Comparison of ENCODE assay signal across 16 cellular contexts in the genomic region with DNA sequence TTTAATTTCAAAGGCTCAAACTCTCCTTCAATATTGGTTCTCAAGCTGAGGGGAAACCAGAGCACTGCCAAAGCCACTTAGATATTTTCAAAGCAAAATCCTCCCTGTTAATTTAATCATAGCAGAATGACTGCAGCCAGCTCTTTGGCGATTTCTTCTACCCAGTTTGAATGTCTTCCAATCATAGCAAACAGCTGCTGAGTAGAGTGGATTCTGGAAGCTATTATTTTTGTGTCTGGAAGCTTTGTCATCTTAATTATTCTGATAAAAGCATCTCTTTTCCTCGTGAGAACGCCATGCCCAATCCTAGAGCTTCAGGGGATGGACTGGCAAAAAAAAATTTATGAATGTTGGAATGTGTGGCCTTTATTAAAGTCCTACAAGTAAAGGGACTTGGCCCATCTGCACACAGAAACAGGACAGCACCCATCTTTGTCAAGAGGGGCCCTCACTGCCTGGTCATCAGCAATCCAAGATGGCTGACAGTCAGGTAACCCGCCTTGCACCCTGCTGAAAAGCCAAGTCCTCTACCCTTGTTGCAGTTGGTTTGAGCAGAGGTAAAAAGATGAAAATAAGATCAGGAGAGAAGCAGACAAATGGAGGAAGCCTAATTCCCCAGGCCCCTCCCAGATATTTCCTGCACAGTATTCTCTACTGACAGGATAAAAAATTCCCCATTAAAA.
DNase-seq lines count a peak whose midpoint lies in the region; ATAC-seq and TF ChIP-seq lines count a peak whose summit lies in the region.
"Had no signal": no experiment of that assay in that cellular context is flagged by ENCODE, and none has a peak within 500 bp of the region (broad histone marks: within the 10 kb centered on the region; RNA-seq: fewer than 3 reads in every experiment).

No MANE protein-coding gene starts in this region.

- intact Hi-C loops in sciatic nerve (cut with DNase I) = no loop called here

- TF ChIP-seq EP300 in SK-N-SH (IDR thresholded peaks at IDR 0.05; ENCODE audit: borderline replicate concordance in 1 of 2, low read depth in 1 of 2, low read length in 1 of 2) = no peak
- no peak for TF ChIP-seq EP300 in gastroesophageal sphincter (IDR thresholded peaks at IDR 0.05)

- 44% methylated on average over 4 of the region's 4 CpGs for WGBS in SK-N-SH (ENCODE audit: low lambda C conversion rate)
- 23 to 35% methylated on average over 4 of the region's 4 CpGs for WGBS in gastroesophageal sphincter (ENCODE audit: low coverage in 1 of 2), 2 donors
- no CpG with 5 or more reads among the region's 4 CpGs for WGBS in neuronal stem cell (ENCODE audit: extremely low coverage in 2 of 2, insufficient read length in 2 of 2, insufficient replicate concordance in 1 of 2), 2 donors

- no peaks in the 10 kb centered on the region for H3K27me3 Mint-ChIP-seq in progenitor cell of endocrine pancreas
- H3K27me3 Mint-ChIP-seq: activated B cell treated with CpG ODN at 0.5 μM for 24 hours had no signal

- H3K79me2 ChIP-seq in SK-N-SH (ENCODE audit: insufficient read depth) = no peaks in the 10 kb centered on the region

- DNase-seq in EL (peak; percentile 46), SK-N-SH (no peak), sciatic nerve (ENCODE audit: low spot score) (no peak), progenitor cell of endocrine pancreas (ENCODE audit: low spot score, unreplicated experiment) (no peak), neuronal stem cell (ENCODE audit: low spot score) (no peak), middle frontal gyrus (ENCODE audit: extremely low spot score, low spot score) (no peak), hippocampal formation (lab: John Stamatoyannopoulos, UW) (no peak)
- DNase-seq: activated B cell treated with CpG ODN at 0.5 μM for 24 hours; activated T-cell treated with anti-CD3 and anti-CD28 coated beads, Interleukin-2, amount 50 U/mL, for 1 hour; esophagus squamous epithelium; nucleus accumbens had no signal

- no peak overlapping the region for H4K91ac ChIP-seq in neuronal stem cell (ENCODE audit: low read depth, low read length, poor library complexity)

- H3K4me3 Mint-ChIP-seq in progenitor cell of endocrine pancreas (ENCODE audit: low read depth) = no peak overlapping the region
- H3K4me3 Mint-ChIP-seq: activated B cell treated with CpG ODN at 0.5 μM for 24 hours, CD14-positive monocyte had no signal

- H3K9me2 ChIP-seq in SK-N-SH = no peaks in the 10 kb centered on the region

- H4K20me1 ChIP-seq in SK-N-SH (ENCODE audit: insufficient read depth) = no peaks in the 10 kb centered on the region

- H3K4me1 Mint-ChIP-seq in progenitor cell of endocrine pancreas (ENCODE audit: low read depth) = no peaks in the 10 kb centered on the region

- peak overlapping the region; percentile 25 for H3K9ac ChIP-seq in SK-N-SH
- no peak overlapping the region for H3K9ac ChIP-seq in neuronal stem cell (ENCODE audit: low read depth, low read length, poor library complexity)

- H3K4me3 ChIP-seq in SK-N-SH (ENCODE audit: low read depth in 2 of 2, low read length in 1 of 2) = peak overlapping the region in 1 of 2 experiments; percentile 6; a peak in 1 of 4 replicates
- H3K4me3 ChIP-seq in gastroesophageal sphincter = no peak overlapping the region
- no peak overlapping the region for H3K4me3 ChIP-seq in neuronal stem cell (ENCODE audit: low read length in 2 of 2)
- H3K4me3 ChIP-seq: cardiac muscle cell, esophagus squamous epithelium, K562, tibial artery had no signal

- H3K9me3 ChIP-seq in SK-N-SH (0 out of 2 replicates have a peak, but pooled peaks cover 6% of the 10 kb centered on the region), gastroesophageal sphincter (no peaks in the 10 kb centered on the region), neuronal stem cell (replicated peaks in 1 of 2; ENCODE audit: control insufficient read depth in 2 of 2, insufficient read depth in 1 of 2, low read depth in 1 of 2, low read length in 2 of 2) (peaks cover 0 to 3% of the 10 kb centered on the region in 2 donors)
- H3K9me3 ChIP-seq: esophagus squamous epithelium, tibial artery had no signal

- ATAC-seq in gastroesophageal sphincter (no peak), sciatic nerve (peak; percentile 31)
- ATAC-seq: K562 had no signal

- peak overlapping the region; percentile 88 to 89 for H3K27ac ChIP-seq in SK-N-SH (ENCODE audit: low read depth in 2 of 2, low read length in 1 of 2)
- peak overlapping the region in 3 of 4 donors; percentile 55 to 73 (median 56) for H3K27ac ChIP-seq in gastroesophageal sphincter
- no peak overlapping the region for H3K27ac ChIP-seq in neuronal stem cell (replicated peaks; ENCODE audit: low read length)
- H3K27ac ChIP-seq: cardiac muscle cell, tibial artery had no signal

- H3K79me1 ChIP-seq in neuronal stem cell (ENCODE audit: low read depth, low read length) = no peaks in the 10 kb centered on the region

- no peak overlapping the region for H3K14ac ChIP-seq in neuronal stem cell (ENCODE audit: low read length)

- H2AFZ ChIP-seq in SK-N-SH (ENCODE audit: low read depth) = no peak overlapping the region
- no peak overlapping the region for H2AFZ ChIP-seq in neuronal stem cell (ENCODE audit: low read length)

- TF ChIP-seq CTCF in SK-N-SH (IDR thresholded peaks at IDR 0.05) (no peak), gastroesophageal sphincter (IDR thresholded peaks at IDR 0.05) (no peak), progenitor cell of endocrine pancreas (IDR thresholded peaks at IDR 0.05; ENCODE audit: unreplicated experiment) (no peak)

- no peak overlapping the region for H3K4ac ChIP-seq in neuronal stem cell (ENCODE audit: low read length)

- peaks cover 3% of the 10 kb centered on the region for H3K9me3 Mint-ChIP-seq in progenitor cell of endocrine pancreas (ENCODE audit: low read depth)

- no peak overlapping the region for H2BK5ac ChIP-seq in neuronal stem cell (ENCODE audit: low read length)

- H3K36me3 ChIP-seq in SK-N-SH (replicated peaks in 1 of 2; ENCODE audit: control insufficient read depth in 1 of 2, insufficient read depth in 2 of 2, low read length in 1 of 2) (no peaks in the 10 kb centered on the region), gastroesophageal sphincter (no peaks in the 10 kb centered on the region), neuronal stem cell (replicated peaks in 1 of 2; ENCODE audit: control insufficient read depth in 2 of 2, insufficient read depth in 2 of 2, low read length in 2 of 2) (no peaks in the 10 kb centered on the region)
- H3K36me3 ChIP-seq: cardiac muscle cell, esophagus squamous epithelium, tibial artery had no signal

- no peak for TF ChIP-seq RAD21 in SK-N-SH (IDR thresholded peaks at IDR 0.05; ENCODE audit: low read length)

- H3K4me2 ChIP-seq in SK-N-SH (peak overlapping the region; percentile 65), neuronal stem cell (ENCODE audit: insufficient read depth, low read length, poor library complexity, severe bottlenecking) (no peak overlapping the region)

- no peak overlapping the region for H4K8ac ChIP-seq in neuronal stem cell (ENCODE audit: low read depth, low read length)

- H2AK5ac ChIP-seq in neuronal stem cell (ENCODE audit: low read depth, low read length) = no peak overlapping the region

- POLR2A ChIA-PET in SK-N-SH (lab: Yijun Ruan, JAX) = interaction anchor here (0.8 kb wide), 1 partner anchor 389 kb away, joined by 4 read pairs; the partner anchor contains the start of gene GNG10

- TF ChIP-seq POLR2A in gastroesophageal sphincter (IDR thresholded peaks at IDR 0.05) = no peak

- no peak overlapping the region for H3K27ac Mint-ChIP-seq in progenitor cell of endocrine pancreas
- H3K27ac Mint-ChIP-seq: activated B cell treated with CpG ODN at 0.5 μM for 24 hours, CD14-positive monocyte had no signal

- peaks cover 34% of the 10 kb centered on the region for H3K36me3 Mint-ChIP-seq in progenitor cell of endocrine pancreas (ENCODE audit: insufficient read depth)

- H2BK120ac ChIP-seq in neuronal stem cell (ENCODE audit: low read depth, low read length) = no peak overlapping the region

- peaks cover 18% of the 10 kb centered on the region for H3F3A ChIP-seq in SK-N-SH (replicated peaks; ENCODE audit: insufficient read depth)

- H3K18ac ChIP-seq in neuronal stem cell (ENCODE audit: low read length) = no peak overlapping the region

- no peak overlapping the region for H2BK12ac ChIP-seq in neuronal stem cell (ENCODE audit: low read length)

- CTCF ChIA-PET in SK-N-SH (lab: Yijun Ruan, JAX) = interaction anchor here (0.9 kb wide), 1 partner anchor 24 kb away, joined by 4 read pairs; no protein-coding TSS in a partner anchor

- H2BK15ac ChIP-seq in neuronal stem cell (ENCODE audit: low read length) = no peak overlapping the region

- H3K23ac ChIP-seq in neuronal stem cell (ENCODE audit: low read depth, low read length, poor library complexity) = no peak overlapping the region

- H3K4me1 ChIP-seq in SK-N-SH (ENCODE audit: control insufficient read depth in 1 of 2, insufficient read depth in 2 of 2, low read depth in 1 of 2, low read length in 1 of 2) = peaks cover 14 to 17% of the 10 kb centered on the region in 2 experiments
- peaks cover 13 to 36% (median 18%) of the 10 kb centered on the region in 3 donors for H3K4me1 ChIP-seq in gastroesophageal sphincter
- no peaks in the 10 kb centered on the region for H3K4me1 ChIP-seq in neuronal stem cell (ENCODE audit: control insufficient read depth in 2 of 2, insufficient read depth in 1 of 2, low read depth in 1 of 2, low read length in 2 of 2)

- H3K27me3 ChIP-seq in SK-N-SH (ENCODE audit: insufficient read depth) (no peaks in the 10 kb centered on the region), gastroesophageal sphincter (no peaks in the 10 kb centered on the region), neuronal stem cell (ENCODE audit: control insufficient read depth in 3 of 3, insufficient read depth in 3 of 3, low read depth in 1 of 3, low read length in 3 of 3) (no peaks in the 10 kb centered on the region)
- H3K27me3 ChIP-seq: cardiac muscle cell, esophagus squamous epithelium, tibial artery had no signal

TF ChIP-seq in SK-N-SH, 30 proteins besides CTCF, POLR2A, EP300 and RAD21 (continues in another document):
- TF ChIP-seq, protein P1, sequence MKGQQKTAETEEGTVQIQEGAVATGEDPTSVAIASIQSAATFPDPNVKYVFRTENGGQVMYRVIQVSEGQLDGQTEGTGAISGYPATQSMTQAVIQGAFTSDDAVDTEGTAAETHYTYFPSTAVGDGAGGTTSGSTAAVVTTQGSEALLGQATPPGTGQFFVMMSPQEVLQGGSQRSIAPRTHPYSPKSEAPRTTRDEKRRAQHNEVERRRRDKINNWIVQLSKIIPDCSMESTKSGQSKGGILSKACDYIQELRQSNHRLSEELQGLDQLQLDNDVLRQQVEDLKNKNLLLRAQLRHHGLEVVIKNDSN (IDR thresholded peaks at IDR 0.05; ENCODE audit: borderline replicate concordance, low read depth) = no peak
